Comparison of ENCODE assay signal across 30 cellular contexts in genomic region chr6:154682633-154683125, GRCh38.
"Had no signal": no experiment of that assay in that cellular context is flagged by ENCODE, and none has a peak within 500 bp of the region (broad histone marks: within the 10 kb centered on the region; RNA-seq: fewer than 3 reads in every experiment).

No MANE protein-coding gene starts in this region.

- H3K36me3 ChIP-seq: brain microvascular endothelial cell, gastrocnemius medialis, stomach, thyroid gland, upper lobe of left lung had no signal

- DNase-seq: activated CD4-positive, alpha-beta T cell treated with anti-CD3 and anti-CD28 coated beads, Interleukin-2, amount 50 U/mL, for 1 hour; activated CD8-positive, alpha-beta T cell treated with anti-CD3 and anti-CD28 coated beads for 36 hours; activated gamma-delta T cell treated with Interleukin-2 at 50 U/mL for 16 hours; activated naive CD4-positive, alpha-beta T cell treated with anti-CD3 and anti-CD28 coated beads, Interleukin-2, amount 50 U/mL, for 16 hours; activated T-cell treated with anti-CD3 and anti-CD28 coated beads, Interleukin-2, amount 50 U/mL, for 4 hours; amniotic stem cell; brain microvascular endothelial cell; dorsolateral prefrontal cortex; effector memory CD4-positive, alpha-beta T cell; gastrocnemius medialis; hippocampal formation; immature natural killer cell; kidney; midbrain; naive thymus-derived CD4-positive, alpha-beta T cell; nucleus accumbens; psoas muscle; stimulated activated CD4-positive, alpha-beta T cell treated with anti-CD3 and anti-CD28 coated beads, Interleukin-1b, Interleukin-23, amount 100 ng/mL, for 48 hours; stimulated activated CD4-positive, alpha-beta T cell treated with anti-CD3 and anti-CD28 coated beads, Interleukin-4, amount 100 ng/mL, for 4 hours; stimulated activated CD8-positive, alpha-beta memory T cell treated with anti-CD3 and anti-CD28 coated beads, Interleukin-4, amount 100 ng/mL, for 48 hours; stimulated activated naive B cell treated with anti-CD40 and anti-IgM and Interleukin-4, amounts not matched to agents 10 μg/mL and 1 μg/mL and 100 μg/mL, for 72 hours; stomach; thyroid gland had no signal

- H3K36me3 Mint-ChIP-seq: immature natural killer cell; naive thymus-derived CD4-positive, alpha-beta T cell; stimulated activated naive B cell treated with anti-CD40 and anti-IgM and Interleukin-4, amounts not matched to agents 10 μg/mL and 1 μg/mL and 100 μg/mL, for 72 hours had no signal

- H3K27me3 ChIP-seq: brain microvascular endothelial cell, dorsolateral prefrontal cortex, gastrocnemius medialis, stomach, thyroid gland, upper lobe of left lung had no signal

- H3K27me3 Mint-ChIP-seq: activated CD8-positive, alpha-beta T cell treated with anti-CD3 and anti-CD28 coated beads for 36 hours; activated T-helper 17 cell treated with anti-CD3 and anti-CD28 coated beads, Interleukin-2, amount 50 U/mL, for 72 hours; stimulated activated naive B cell treated with anti-CD40 and anti-IgM and Interleukin-4, amounts not matched to agents 10 μg/mL and 1 μg/mL and 100 μg/mL, for 72 hours had no signal

- H3K27ac ChIP-seq: brain microvascular endothelial cell, coronary artery, dorsolateral prefrontal cortex, gastrocnemius medialis, parathyroid adenoma, psoas muscle, stomach, thyroid gland, upper lobe of left lung had no signal

- H3K4me1 Mint-ChIP-seq: WTC11 had no signal

- H3K27ac Mint-ChIP-seq: activated T-helper 17 cell treated with anti-CD3 and anti-CD28 coated beads, Interleukin-2, amount 50 U/mL, for 72 hours; immature natural killer cell; T-helper 2 cell treated with Interferon-gamma antibody and Interleukin-4, amounts not matched to agents 5 μg/mL and 100 μg/mL, for 36 hours; WTC11 had no signal

- H2AFZ ChIP-seq: parathyroid adenoma had no signal

- H3K4me3 ChIP-seq: coronary artery, dorsolateral prefrontal cortex, gastrocnemius medialis, psoas muscle, smooth muscle cell, stomach, thyroid gland, upper lobe of left lung had no signal

- H3K4me3 Mint-ChIP-seq: activated T-cell treated with anti-CD3 and anti-CD28 coated beads, Interleukin-2, amount 50 U/mL, for 4 hours; immature natural killer cell; naive thymus-derived CD4-positive, alpha-beta T cell; T-helper 2 cell treated with Interferon-gamma antibody and Interleukin-4, amounts not matched to agents 5 μg/mL and 100 μg/mL, for 36 hours; WTC11 had no signal

- ATAC-seq: activated CD8-positive, alpha-beta T cell treated with anti-CD3 and anti-CD28 coated beads for 36 hours; activated T-cell treated with anti-CD3 and anti-CD28 coated beads, Interleukin-2, amount 50 U/mL, for 4 hours; activated T-helper 17 cell treated with anti-CD3 and anti-CD28 coated beads, Interleukin-2, amount 50 U/mL, for 72 hours; gastrocnemius medialis; naive thymus-derived CD4-positive, alpha-beta T cell; psoas muscle; stimulated activated naive B cell treated with anti-CD40 and anti-IgM and Interleukin-4, amounts not matched to agents 10 μg/mL and 1 μg/mL and 100 μg/mL, for 72 hours; WTC11 had no signal

- H3K4me1 ChIP-seq: gastrocnemius medialis, parathyroid adenoma, psoas muscle, stomach, thyroid gland, upper lobe of left lung had no signal

- H3K9me3 ChIP-seq: gastrocnemius medialis, psoas muscle, stomach, thyroid gland, upper lobe of left lung had no signal

- H3K79me2 ChIP-seq: parathyroid adenoma had no signal

- H3K9me3 Mint-ChIP-seq: activated CD8-positive, alpha-beta T cell treated with anti-CD3 and anti-CD28 coated beads for 36 hours; activated T-cell treated with anti-CD3 and anti-CD28 coated beads, Interleukin-2, amount 50 U/mL, for 4 hours; activated T-helper 17 cell treated with anti-CD3 and anti-CD28 coated beads, Interleukin-2, amount 50 U/mL, for 72 hours; immature natural killer cell; stimulated activated naive B cell treated with anti-CD40 and anti-IgM and Interleukin-4, amounts not matched to agents 10 μg/mL and 1 μg/mL and 100 μg/mL, for 72 hours; T-helper 2 cell treated with Interferon-gamma antibody and Interleukin-4, amounts not matched to agents 5 μg/mL and 100 μg/mL, for 36 hours had no signal
